1 cellular context compared by ENCODE assay signal in the genomic region with DNA sequence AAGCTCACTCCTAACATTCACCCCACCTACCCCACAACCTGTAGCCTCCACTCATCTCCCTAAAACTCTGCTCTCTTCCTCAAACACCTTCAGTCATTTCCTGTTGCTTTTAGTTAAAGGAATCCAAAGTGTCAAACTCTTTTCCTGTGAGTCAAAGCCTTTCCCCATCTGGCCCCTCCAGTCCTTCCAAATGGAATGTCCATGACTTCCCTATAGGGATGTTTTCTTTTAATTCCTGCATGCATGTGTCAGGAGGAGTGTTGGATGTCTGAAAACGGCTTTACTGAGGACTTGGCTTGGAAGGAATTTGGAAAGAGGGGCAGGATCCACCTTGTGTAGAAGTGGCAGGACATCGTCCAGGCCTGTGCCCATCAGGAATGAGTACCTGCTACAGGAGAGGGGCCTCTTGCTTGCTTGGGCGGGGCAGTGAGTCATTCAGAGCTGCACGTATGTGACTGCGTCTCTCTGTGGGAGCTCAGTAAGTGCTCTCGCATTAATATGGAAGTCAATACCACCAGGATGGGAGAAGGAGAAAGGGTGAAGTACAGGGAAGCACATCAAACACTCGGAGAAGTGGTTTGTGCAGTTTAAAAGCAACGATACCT.
TF ChIP-seq lines count a peak whose summit lies in the region.

No MANE protein-coding gene starts in this region.

TF ChIP-seq in WTC11, 78 proteins besides CTCF, POLR2A, EP300 and RAD21 (continued from another document):
- TF ChIP-seq, protein P1, sequence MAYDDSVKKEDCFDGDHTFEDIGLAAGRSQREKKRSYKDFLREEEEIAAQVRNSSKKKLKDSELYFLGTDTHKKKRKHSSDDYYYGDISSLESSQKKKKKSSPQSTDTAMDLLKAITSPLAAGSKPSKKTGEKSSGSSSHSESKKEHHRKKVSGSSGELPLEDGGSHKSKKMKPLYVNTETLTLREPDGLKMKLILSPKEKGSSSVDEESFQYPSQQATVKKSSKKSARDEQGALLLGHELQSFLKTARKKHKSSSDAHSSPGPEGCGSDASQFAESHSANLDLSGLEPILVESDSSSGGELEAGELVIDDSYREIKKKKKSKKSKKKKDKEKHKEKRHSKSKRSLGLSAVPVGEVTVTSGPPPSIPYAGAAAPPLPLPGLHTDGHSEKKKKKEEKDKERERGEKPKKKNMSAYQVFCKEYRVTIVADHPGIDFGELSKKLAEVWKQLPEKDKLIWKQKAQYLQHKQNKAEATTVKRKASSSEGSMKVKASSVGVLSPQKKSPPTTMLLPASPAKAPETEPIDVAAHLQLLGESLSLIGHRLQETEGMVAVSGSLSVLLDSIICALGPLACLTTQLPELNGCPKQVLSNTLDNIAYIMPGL (CRISPR knock-in tag; IDR thresholded peaks at IDR 0.05), result no peak
- TF ChIP-seq MXD4 (CRISPR knock-in tag; IDR thresholded peaks at IDR 0.05; ENCODE audit: borderline replicate concordance) (no peak), ZNF121 (CRISPR knock-in tag; IDR thresholded peaks at IDR 0.05) (no peak)
